In genomic region chr1:173474097-173474779, GRCh38 we compare ENCODE assay signal across 12 cellular contexts. TPM values are rescaled to one million over a fixed set of nuclear protein-coding genes. Genes with fewer than 3 reads are reported as not detected.
DNase-seq lines count a peak whose midpoint lies in the region; ATAC-seq, FAIRE-seq and TF ChIP-seq lines count a peak whose summit lies in the region.
"Had no signal": no experiment of that assay in that cellular context is flagged by ENCODE, and none has a peak within 500 bp of the region (broad histone marks: within the 10 kb centered on the region; RNA-seq: fewer than 3 reads in every experiment).

No MANE protein-coding gene starts in this region.

- H3K27ac ChIP-seq in kidney (ENCODE audit: low read depth in 2 of 2, low read length in 2 of 2) (peak overlapping the region; percentile 44 to 59), transverse colon (peak overlapping the region; percentile 98 to 99 (median 98))
- H3K27ac ChIP-seq: BLaER1 had no signal

- no peak for DNase-seq in activated naive CD8-positive, alpha-beta T cell treated with anti-CD3 and anti-CD28 coated beads for 36 hours
- DNase-seq in activated naive CD8-positive, alpha-beta T cell treated with anti-CD3 and anti-CD28 coated beads, Interleukin-2, amount 50 U/mL, for 24 hours = no peak
- DNase-seq in kidney (no peak), transverse colon (peak; percentile 13), NCI-H1436 treated with DMSO at 0.1 percent for 48 hours (lab: John Stamatoyannopoulos, UW) (no peak), NCI-H510A (lab: John Stamatoyannopoulos, UW) (no peak), kidney glomerular epithelial cell (lab: John Stamatoyannopoulos, UW) (no peak)
- DNase-seq: NCI-H1694; stimulated activated naive CD8-positive, alpha-beta T cell treated with anti-CD3 and anti-CD28 coated beads, Interleukin-15, amount 100 ng/mL, for 72 hours had no signal

- no peaks in the 10 kb centered on the region for H3K27me3 Mint-ChIP-seq in activated naive CD8-positive, alpha-beta T cell
- no peaks in the 10 kb centered on the region for H3K27me3 Mint-ChIP-seq in activated naive CD8-positive, alpha-beta T cell treated with anti-CD3 and anti-CD28 coated beads for 36 hours
- H3K27me3 Mint-ChIP-seq in activated naive CD8-positive, alpha-beta T cell treated with anti-CD3 and anti-CD28 coated beads, Interleukin-2, amount 50 U/mL, for 24 hours = no peaks in the 10 kb centered on the region
- H3K27me3 Mint-ChIP-seq: stimulated activated naive CD8-positive, alpha-beta T cell treated with anti-CD3 and anti-CD28 coated beads, Interleukin-15, amount 100 ng/mL, for 72 hours had no signal

- no peak for TF ChIP-seq EP300 in transverse colon (IDR thresholded peaks at IDR 0.05; ENCODE audit: low read depth)

- intact Hi-C loops in kidney (cut with DNase I) (no loop called here), transverse colon (cut with DNase I; ENCODE audit: low total_unique reads) (no loop called here)

- in situ Hi-C loops in transverse colon (cut with MboI; ENCODE audit: low pct_ligation_motif_present in 1 of 4, low pct_unique_long_range_greater_than_20kb in 1 of 4, low sequenced_read_pairs in 3 of 4) = no loop called here

- H3K36me3 Mint-ChIP-seq in activated naive CD8-positive, alpha-beta T cell = peaks cover 19% of the 10 kb centered on the region
- peaks cover 42% of the 10 kb centered on the region for H3K36me3 Mint-ChIP-seq in activated naive CD8-positive, alpha-beta T cell treated with anti-CD3 and anti-CD28 coated beads for 36 hours
- H3K36me3 Mint-ChIP-seq in activated naive CD8-positive, alpha-beta T cell treated with anti-CD3 and anti-CD28 coated beads, Interleukin-2, amount 50 U/mL, for 24 hours (ENCODE audit: low read depth) = peaks cover 25% of the 10 kb centered on the region

- no peaks in the 10 kb centered on the region for H3K27me3 ChIP-seq in transverse colon
- H3K27me3 ChIP-seq: BLaER1 had no signal

- H3K36me3 ChIP-seq in kidney (ENCODE audit: control insufficient read depth in 1 of 2, insufficient read depth in 2 of 2, low read length in 2 of 2) (no peaks in the 10 kb centered on the region), transverse colon (no peaks in the 10 kb centered on the region)

- H3K9ac ChIP-seq in kidney (ENCODE audit: low read length in 2 of 2) = peak overlapping the region in 1 of 2 donors; percentile 44
- H3K9ac ChIP-seq: BLaER1 had no signal

- FAIRE-seq in kidney (lab: Jason Lieb, UNC) = no peak

- peaks cover 19 to 23% of the 10 kb centered on the region in 2 donors for H3K4me1 ChIP-seq in kidney (ENCODE audit: control insufficient read depth in 1 of 2, insufficient read depth in 1 of 2, low read depth in 1 of 2, low read length in 2 of 2)
- H3K4me1 ChIP-seq in transverse colon = peaks cover 24 to 50% (median 45%) of the 10 kb centered on the region in 4 donors

- H3K9me3 ChIP-seq in kidney (ENCODE audit: control insufficient read depth in 1 of 2, low read length in 2 of 2) = no peaks in the 10 kb centered on the region
- peaks cover 7% of the 10 kb centered on the region in 2 donors for H3K9me3 ChIP-seq in transverse colon

- WGBS in transverse colon (ENCODE audit: low coverage in 1 of 2), 2 donors = 61 to 67% methylated on average over 1 to 5 of the region's 5 CpGs

- H3K4me3 ChIP-seq in kidney (ENCODE audit: low read length in 2 of 2) = no peak overlapping the region
- H3K4me3 ChIP-seq in transverse colon = peak overlapping the region in 1 of 4 donors; percentile 81
- H3K4me3 ChIP-seq: BLaER1 had no signal

- peak overlapping the region; percentile 44 for H3K4me3 Mint-ChIP-seq in activated naive CD8-positive, alpha-beta T cell
- H3K4me3 Mint-ChIP-seq in activated naive CD8-positive, alpha-beta T cell treated with anti-CD3 and anti-CD28 coated beads for 36 hours = no peak overlapping the region
- H3K4me3 Mint-ChIP-seq in activated naive CD8-positive, alpha-beta T cell treated with anti-CD3 and anti-CD28 coated beads, Interleukin-2, amount 50 U/mL, for 24 hours = peak overlapping the region; percentile 38

- no peak for ATAC-seq in activated naive CD8-positive, alpha-beta T cell treated with anti-CD3 and anti-CD28 coated beads, Interleukin-2, amount 50 U/mL, for 24 hours
- ATAC-seq: Right ventricle myocardium inferior; stimulated activated naive CD8-positive, alpha-beta T cell treated with anti-CD3 and anti-CD28 coated beads, Interleukin-15, amount 100 ng/mL, for 72 hours had no signal

- TF ChIP-seq CTCF in kidney (IDR thresholded peaks at IDR 0.05; ENCODE audit: borderline replicate concordance, extremely low read depth, insufficient read depth) (no peak), transverse colon (IDR thresholded peaks at IDR 0.05) (no peak)

- H3K4me1 Mint-ChIP-seq in activated naive CD8-positive, alpha-beta T cell (ENCODE audit: low read depth) = peaks cover 51% of the 10 kb centered on the region
- peaks cover 33% of the 10 kb centered on the region for H3K4me1 Mint-ChIP-seq in activated naive CD8-positive, alpha-beta T cell treated with anti-CD3 and anti-CD28 coated beads for 36 hours
- peaks cover 39% of the 10 kb centered on the region for H3K4me1 Mint-ChIP-seq in activated naive CD8-positive, alpha-beta T cell treated with anti-CD3 and anti-CD28 coated beads, Interleukin-2, amount 50 U/mL, for 24 hours

- no peak for TF ChIP-seq POLR2A in transverse colon (IDR thresholded peaks at IDR 0.05)

- no peak overlapping the region for H3K27ac Mint-ChIP-seq in activated naive CD8-positive, alpha-beta T cell
- H3K27ac Mint-ChIP-seq in activated naive CD8-positive, alpha-beta T cell treated with anti-CD3 and anti-CD28 coated beads for 36 hours = no peak overlapping the region
- no peak overlapping the region for H3K27ac Mint-ChIP-seq in activated naive CD8-positive, alpha-beta T cell treated with anti-CD3 and anti-CD28 coated beads, Interleukin-2, amount 50 U/mL, for 24 hours

- H3K9me3 Mint-ChIP-seq in activated naive CD8-positive, alpha-beta T cell (ENCODE audit: low read depth) = peaks cover 11% of the 10 kb centered on the region
- peaks cover 21% of the 10 kb centered on the region for H3K9me3 Mint-ChIP-seq in activated naive CD8-positive, alpha-beta T cell treated with anti-CD3 and anti-CD28 coated beads for 36 hours
- H3K9me3 Mint-ChIP-seq in activated naive CD8-positive, alpha-beta T cell treated with anti-CD3 and anti-CD28 coated beads, Interleukin-2, amount 50 U/mL, for 24 hours = peaks cover 20% of the 10 kb centered on the region

RNA-seq across cellular contexts. Expression of gene PRDX6, which starts 2.9 kb away (rescaled TPM):
- 100 to 1,000 TPM; 168 to 175 TPM for total RNA-seq in activated naive CD8-positive, alpha-beta T cell treated with anti-CD3 and anti-CD28 coated beads for 36 hours
- total RNA-seq in kidney = 280 TPM
- polyA plus RNA-seq in kidney (ENCODE audit: insufficient read depth, low read depth, low replicate concordance) = 563 TPM
- total RNA-seq in transverse colon = 100 to 1,000 TPM; 150 to 540 (median 469) TPM
